ENCODE assay signal across 13 cellular contexts in genomic region chr2:9212661-9213411, GRCh38. TPM values are rescaled to one million over a fixed set of nuclear protein-coding genes. Genes with fewer than 3 reads are reported as not detected.
DNase-seq lines count a peak whose midpoint lies in the region; ATAC-seq and TF ChIP-seq lines count a peak whose summit lies in the region.
"Had no signal": no experiment of that assay in that cellular context is flagged by ENCODE, and none has a peak within 500 bp of the region (broad histone marks: within the 10 kb centered on the region; RNA-seq: fewer than 3 reads in every experiment).

No MANE protein-coding gene starts in this region.

- H3K56ac ChIP-seq in H9 (ENCODE audit: insufficient read length, low read depth, low read length), result no peak overlapping the region

- no peak overlapping the region for H3K4me2 ChIP-seq in osteoblast (ENCODE audit: insufficient read depth, low read length)
- no peak overlapping the region for H3K4me2 ChIP-seq in H9 (ENCODE audit: insufficient read depth, insufficient read length, low read length)

- H3K27ac ChIP-seq in right cardiac atrium (ENCODE audit: low read length) (peak overlapping the region; percentile 85), osteoblast (ENCODE audit: low read depth, low read length) (peak overlapping the region; percentile 15), vagina (peak overlapping the region; percentile 56), H9 (ENCODE audit: insufficient read length, low read depth, low read length) (no peak overlapping the region)

- H3K36me3 ChIP-seq in osteoblast (ENCODE audit: insufficient read depth, low read length), result peaks cover 14% of the 10 kb centered on the region
- no peaks in the 10 kb centered on the region for H3K36me3 ChIP-seq in vagina

- no peak overlapping the region for H2BK120ac ChIP-seq in H9 (ENCODE audit: low read depth, low read length, poor library complexity, severe bottlenecking)

- DNase-seq in chondrocyte (ENCODE audit: low spot score) (no peak), right cardiac atrium (peak; percentile 65 to 82 (median 70)), osteoblast (ENCODE audit: insufficient read length, low spot score, missing footprints) (no peak), vagina (ENCODE audit: extremely low spot score in 2 of 2) (no peak), H9 (no peak)
- DNase-seq in effector CD8-positive, alpha-beta T cell (lab: John Stamatoyannopoulos, UW), result no peak
- DNase-seq: naive thymus-derived CD4-positive, alpha-beta T cell; NCI-H1105; NCI-H526 treated with DMSO at 0.1 percent for 48 hours; stimulated activated naive B cell treated with anti-CD40 and anti-IgM and Interleukin-4, amounts not matched to agents 10 μg/mL and 1 μg/mL and 100 μg/mL, for 72 hours had no signal

- H3K4ac ChIP-seq in H9 (ENCODE audit: low read depth, low read length), result no peak overlapping the region

- H2AFZ ChIP-seq in osteoblast (ENCODE audit: low read length), result no peak overlapping the region
- no peak overlapping the region for H2AFZ ChIP-seq in H9 (ENCODE audit: low read length)

- no peak overlapping the region for H4K8ac ChIP-seq in H9 (replicated peaks; ENCODE audit: insufficient read length, low read depth, low read length)

- no peaks in the 10 kb centered on the region for H3K79me1 ChIP-seq in H9 (ENCODE audit: insufficient read depth, low read depth, low read length, poor library complexity, severe bottlenecking)

- no peak overlapping the region for H4K91ac ChIP-seq in H9 (ENCODE audit: insufficient read length, low read depth, low read length)

- TF ChIP-seq POLR2A in vagina (IDR thresholded peaks at IDR 0.05), result no peak

- H3K23me2 ChIP-seq in H9 (ENCODE audit: insufficient read length, low read depth, low read length, poor library complexity, severe bottlenecking), result peaks cover 2% of the 10 kb centered on the region

- no peak overlapping the region for H2AK5ac ChIP-seq in H9 (ENCODE audit: insufficient read length, low read length)

- H3K23ac ChIP-seq in H9 (ENCODE audit: insufficient read length, low read depth, low read length), result no peak overlapping the region

- no peak overlapping the region for H2BK12ac ChIP-seq in H9 (ENCODE audit: insufficient read length, low read depth, low read length)

- intact Hi-C loops in right cardiac atrium (cut with DNase I), result no loop called here
- intact Hi-C loops in vagina (cut with DNase I), result no loop called here

- H4K20me1 ChIP-seq in osteoblast (ENCODE audit: insufficient read depth, low read length) (peaks cover 27% of the 10 kb centered on the region), H9 (ENCODE audit: control insufficient read depth, insufficient read depth, insufficient read length) (no peaks in the 10 kb centered on the region)

- H3K9ac ChIP-seq in H9 (ENCODE audit: extremely low read depth, insufficient read length, low read length), result no peak overlapping the region

- 51% methylated on average over 19 of the region's 19 CpGs for WGBS in right cardiac atrium
- WGBS in H9 (ENCODE audit: extremely low coverage, insufficient read length, low lambda C conversion rate), result no CpG with 5 or more reads among the region's 19 CpGs

- peak; percentile 78 to 84 for ATAC-seq in right cardiac atrium
- ATAC-seq in activated CD4-positive, CD25-positive, alpha-beta regulatory T cell treated with anti-CD3 and anti-CD28 coated beads, Interleukin-2, amount 50 U/mL, for 24 hours, result no peak
- ATAC-seq: activated T-helper 17 cell treated with anti-CD3 and anti-CD28 coated beads, Interleukin-2, amount 50 U/mL, for 72 hours; naive thymus-derived CD4-positive, alpha-beta T cell; stimulated activated naive B cell treated with anti-CD40 and anti-IgM and Interleukin-4, amounts not matched to agents 10 μg/mL and 1 μg/mL and 100 μg/mL, for 72 hours had no signal

- H3K4me3 ChIP-seq in right cardiac atrium (ENCODE audit: low read length) (no peak overlapping the region), osteoblast (ENCODE audit: insufficient read depth, low read length) (no peak overlapping the region), vagina (no peak overlapping the region)

- no peak overlapping the region for H2BK20ac ChIP-seq in H9 (ENCODE audit: low read depth, low read length, poor library complexity, severe bottlenecking)

- H3K4me1 Mint-ChIP-seq in chondrocyte (ENCODE audit: low read depth), result peaks cover 72% of the 10 kb centered on the region
- peaks cover 25 to 35% of the 10 kb centered on the region in 2 experiments for H3K4me1 Mint-ChIP-seq in H9

- peaks cover 96% of the 10 kb centered on the region for H3K79me2 ChIP-seq in osteoblast (ENCODE audit: insufficient read depth, low read length)
- H3K79me2 ChIP-seq in H9 (ENCODE audit: insufficient read depth, low read length), result no peaks in the 10 kb centered on the region; the same call in 1 of the 2 replicates

- H3K4me1 ChIP-seq in right cardiac atrium (ENCODE audit: control insufficient read depth, insufficient read depth, low read length) (peaks cover 11% of the 10 kb centered on the region), osteoblast (ENCODE audit: insufficient read depth, low read length) (peaks cover 41% of the 10 kb centered on the region), vagina (peaks cover 65% of the 10 kb centered on the region), H9 (ENCODE audit: insufficient read depth, low read length) (no peaks in the 10 kb centered on the region; the same call in 1 of the 2 replicates)

- H3K18ac ChIP-seq in H9 (ENCODE audit: insufficient read length, low read depth, low read length), result no peak overlapping the region

- TF ChIP-seq CTCF in chondrocyte (IDR thresholded peaks at IDR 0.05) (no peak), osteoblast (IDR thresholded peaks at IDR 0.05; ENCODE audit: extremely low read depth, low read depth, low read length) (no peak), vagina (IDR thresholded peaks at IDR 0.05) (no peak), H9 (conservative IDR thresholded peaks at IDR 0.05) (no peak)

- H3K27me3 Mint-ChIP-seq in chondrocyte (ENCODE audit: low read depth), result no peaks in the 10 kb centered on the region
- H3K27me3 Mint-ChIP-seq in H9 (ENCODE audit: low read depth), result peaks cover 52% of the 10 kb centered on the region

- H3K27ac Mint-ChIP-seq in chondrocyte (ENCODE audit: unreplicated experiment) (peak overlapping the region; percentile 87), H9 (no peak overlapping the region)
- H3K27ac Mint-ChIP-seq: activated T-helper 17 cell treated with anti-CD3 and anti-CD28 coated beads, Interleukin-2, amount 50 U/mL, for 72 hours; naive thymus-derived CD4-positive, alpha-beta T cell; stimulated activated naive B cell treated with anti-CD40 and anti-IgM and Interleukin-4, amounts not matched to agents 10 μg/mL and 1 μg/mL and 100 μg/mL, for 72 hours had no signal

- no peaks in the 10 kb centered on the region for H3K9me3 Mint-ChIP-seq in chondrocyte (ENCODE audit: low read depth)
- no peaks in the 10 kb centered on the region for H3K9me3 Mint-ChIP-seq in H9
- H3K9me3 Mint-ChIP-seq: activated T-helper 17 cell treated with anti-CD3 and anti-CD28 coated beads, Interleukin-2, amount 50 U/mL, for 72 hours; central memory CD8-positive, alpha-beta T cell; naive thymus-derived CD4-positive, alpha-beta T cell; stimulated activated naive B cell treated with anti-CD40 and anti-IgM and Interleukin-4, amounts not matched to agents 10 μg/mL and 1 μg/mL and 100 μg/mL, for 72 hours had no signal

- H3K36me3 Mint-ChIP-seq in chondrocyte (ENCODE audit: low read depth) (peaks cover 6% of the 10 kb centered on the region), H9 (ENCODE audit: insufficient read depth in 1 of 3, low read depth in 3 of 3) (peaks cover 0 to 10% (median 3%) of the 10 kb centered on the region in 3 experiments; a peak in 4 of 7 replicates)
- H3K36me3 Mint-ChIP-seq: stimulated activated naive B cell treated with anti-CD40 and anti-IgM and Interleukin-4, amounts not matched to agents 10 μg/mL and 1 μg/mL and 100 μg/mL, for 72 hours had no signal

- H3K4me3 Mint-ChIP-seq in chondrocyte (ENCODE audit: unreplicated experiment), result no peak overlapping the region
- H3K4me3 Mint-ChIP-seq in H9, result no peak overlapping the region
- H3K4me3 Mint-ChIP-seq: activated T-helper 17 cell treated with anti-CD3 and anti-CD28 coated beads, Interleukin-2, amount 50 U/mL, for 72 hours; central memory CD8-positive, alpha-beta T cell; naive thymus-derived CD4-positive, alpha-beta T cell; stimulated activated naive B cell treated with anti-CD40 and anti-IgM and Interleukin-4, amounts not matched to agents 10 μg/mL and 1 μg/mL and 100 μg/mL, for 72 hours had no signal

- H2BK5ac ChIP-seq in H9 (ENCODE audit: insufficient read length, low read length), result no peak overlapping the region

- H3K9me3 ChIP-seq in right cardiac atrium (ENCODE audit: control insufficient read depth, low read length) (no peaks in the 10 kb centered on the region), osteoblast (ENCODE audit: low read depth, low read length) (no peaks in the 10 kb centered on the region), vagina (no peaks in the 10 kb centered on the region), H9 (ENCODE audit: control insufficient read depth, low read depth, low read length) (no peaks in the 10 kb centered on the region)

- no peaks in the 10 kb centered on the region for H3K27me3 ChIP-seq in right cardiac atrium (ENCODE audit: control insufficient read depth, insufficient read depth)
- no peaks in the 10 kb centered on the region for H3K27me3 ChIP-seq in osteoblast (ENCODE audit: insufficient read depth, low read length)
- H3K27me3 ChIP-seq in vagina, result no peaks in the 10 kb centered on the region
- no peaks in the 10 kb centered on the region; the same call in 1 of the 2 replicates for H3K27me3 ChIP-seq in H9 (ENCODE audit: insufficient read depth, low read length)

- H4K5ac ChIP-seq in H9 (ENCODE audit: insufficient read length, low read depth, low read length), result no peak overlapping the region

- no peak overlapping the region for H3T11ph ChIP-seq in H9 (ENCODE audit: low read length)

- no peak overlapping the region for H2BK15ac ChIP-seq in H9 (ENCODE audit: low read depth, low read length)

- no peak overlapping the region for H3K14ac ChIP-seq in H9 (ENCODE audit: insufficient read depth, low read length)

RNA-seq across cellular contexts. Expression of gene ASAP2, which starts 6.2 kb away (rescaled TPM):
- total RNA-seq in chondrocyte (60.7 to 73.2 TPM (median 61.5 TPM) in 3 replicates), right cardiac atrium (10 to 100 TPM; 13.3 to 19.7 (median 16.0) TPM), osteoblast (56.0 and 66.2 TPM in 2 replicates), vagina (36.3 TPM), H9 (2021) (11.0 and 12.6 TPM in 2 replicates)
- polyA plus RNA-seq in right cardiac atrium, result 9.2 TPM
- polyA plus RNA-seq: naive thymus-derived CD4-positive, alpha-beta T cell had no signal

Comparison
In these comparisons a context has a peak if more than half of its experiments do, and no peak if none do; other contexts are left out.
1. DNase-seq: peak in right cardiac atrium (3 of 3); none in chondrocyte (single experiment), osteoblast (single experiment), vagina (0 of 2), effector CD8-positive, alpha-beta T cell (single experiment) and H9 (single experiment).
2. ATAC-seq: peak in right cardiac atrium (2 of 2); none in activated CD4-positive, CD25-positive, alpha-beta regulatory T cell treated with anti-CD3 and anti-CD28 coated beads, Interleukin-2, amount 50 U/mL, for 24 hours (0 of 2).